In the genomic region with DNA sequence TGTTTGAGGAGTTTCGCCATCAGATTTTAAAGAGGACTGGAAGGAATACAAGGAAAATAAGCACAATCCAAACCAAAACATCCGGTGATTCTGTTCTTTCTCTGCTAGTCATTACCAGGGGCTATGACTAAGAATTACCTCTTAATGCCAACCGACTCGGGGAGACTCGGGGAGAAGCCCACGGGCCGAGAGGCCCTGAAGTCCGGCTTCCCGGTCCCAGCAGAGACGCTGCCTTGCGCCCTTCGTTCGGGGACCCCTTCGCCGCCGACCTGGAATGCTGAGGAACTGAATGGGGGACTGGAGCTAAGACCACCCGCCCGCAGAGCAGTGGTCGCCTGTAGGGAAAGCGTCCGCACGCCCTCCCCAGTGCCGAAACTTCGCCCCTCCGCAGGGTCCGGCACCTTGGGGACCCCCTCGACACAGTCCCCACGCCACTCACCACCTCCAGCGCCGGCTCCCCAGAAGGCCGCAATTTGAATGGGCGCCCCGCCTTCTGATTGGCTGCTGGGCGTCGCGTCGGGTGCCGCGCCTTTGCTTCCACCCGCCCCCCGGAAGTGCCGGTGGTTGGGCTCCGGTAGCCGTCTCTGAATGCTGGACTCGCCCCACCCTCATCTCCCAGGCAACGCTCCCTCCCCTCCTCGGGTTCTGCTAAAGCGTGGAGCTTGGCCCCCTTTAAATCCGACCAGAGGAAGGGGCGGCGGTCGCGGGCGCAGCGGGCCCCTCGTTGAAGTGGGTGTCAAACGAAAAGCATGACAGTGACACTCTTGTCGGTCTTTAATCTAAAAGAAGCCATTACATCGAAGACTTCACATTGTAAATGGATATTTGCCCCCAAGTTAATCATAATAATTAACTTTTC, we compare ENCODE assay signal across 8 cellular contexts. TPM values are rescaled to one million over a fixed set of nuclear protein-coding genes. Genes with fewer than 3 reads are reported as not detected.
DNase-seq lines count a peak whose midpoint lies in the region; ATAC-seq and TF ChIP-seq lines count a peak whose summit lies in the region.

A gene with protein sequence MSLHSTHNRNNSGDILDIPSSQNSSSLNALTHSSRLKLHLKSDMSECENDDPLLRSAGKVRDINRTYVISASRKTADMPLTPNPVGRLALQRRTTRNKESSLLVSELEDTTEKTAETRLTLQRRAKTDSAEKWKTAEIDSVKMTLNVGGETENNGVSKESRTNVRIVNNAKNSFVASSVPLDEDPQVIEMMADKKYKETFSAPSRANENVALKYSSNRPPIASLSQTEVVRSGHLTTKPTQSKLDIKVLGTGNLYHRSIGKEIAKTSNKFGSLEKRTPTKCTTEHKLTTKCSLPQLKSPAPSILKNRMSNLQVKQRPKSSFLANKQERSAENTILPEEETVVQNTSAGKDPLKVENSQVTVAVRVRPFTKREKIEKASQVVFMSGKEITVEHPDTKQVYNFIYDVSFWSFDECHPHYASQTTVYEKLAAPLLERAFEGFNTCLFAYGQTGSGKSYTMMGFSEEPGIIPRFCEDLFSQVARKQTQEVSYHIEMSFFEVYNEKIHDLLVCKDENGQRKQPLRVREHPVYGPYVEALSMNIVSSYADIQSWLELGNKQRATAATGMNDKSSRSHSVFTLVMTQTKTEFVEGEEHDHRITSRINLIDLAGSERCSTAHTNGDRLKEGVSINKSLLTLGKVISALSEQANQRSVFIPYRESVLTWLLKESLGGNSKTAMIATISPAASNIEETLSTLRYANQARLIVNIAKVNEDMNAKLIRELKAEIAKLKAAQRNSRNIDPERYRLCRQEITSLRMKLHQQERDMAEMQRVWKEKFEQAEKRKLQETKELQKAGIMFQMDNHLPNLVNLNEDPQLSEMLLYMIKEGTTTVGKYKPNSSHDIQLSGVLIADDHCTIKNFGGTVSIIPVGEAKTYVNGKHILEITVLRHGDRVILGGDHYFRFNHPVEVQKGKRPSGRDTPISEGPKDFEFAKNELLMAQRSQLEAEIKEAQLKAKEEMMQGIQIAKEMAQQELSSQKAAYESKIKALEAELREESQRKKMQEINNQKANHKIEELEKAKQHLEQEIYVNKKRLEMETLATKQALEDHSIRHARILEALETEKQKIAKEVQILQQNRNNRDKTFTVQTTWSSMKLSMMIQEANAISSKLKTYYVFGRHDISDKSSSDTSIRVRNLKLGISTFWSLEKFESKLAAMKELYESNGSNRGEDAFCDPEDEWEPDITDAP (N-terminal part only) (minus strand): TSS at position 479 of the 859 bp plus-strand sequence. CDS start 2,028 bp downstream, outside the sequence.

- peak; percentile 87 for ATAC-seq in HG02884 (IDR thresholded peaks at IDR 0.05; ENCODE audit: unreplicated experiment)
- ATAC-seq in aorta (ENCODE audit: low FRiP score), result peak; percentile 98

- peak; percentile 88 for DNase-seq in NCI-H146 treated with DMSO at 0.1 percent for 48 hours (lab: John Stamatoyannopoulos, UW; ENCODE audit: unreplicated experiment)
- peak; percentile 85 to 93 (median 88) for DNase-seq in T-helper 1 cell
- DNase-seq in adrenal gland, result peak; percentile 92 to 97 (median 95)
- peak; percentile 92 for DNase-seq in right atrium auricular region (ENCODE audit: low spot score)
- peak; percentile 86 for DNase-seq in putamen (ENCODE audit: low spot score)
- DNase-seq in aorta, result peak; percentile 97 to 98

- H3K27me3 ChIP-seq in adrenal gland (no peaks in the 10 kb centered on the region), right atrium auricular region (no peaks in the 10 kb centered on the region), aorta (ENCODE audit: control insufficient read depth in 1 of 2, insufficient read depth in 2 of 2, low read length in 1 of 2) (no peaks in the 10 kb centered on the region)

- H3K27ac ChIP-seq in adrenal gland (peak within 1 kb of the TSS; percentile 10 to 73 (median 63)), right atrium auricular region (peak within 1 kb of the TSS; percentile 18 to 38), aorta (ENCODE audit: low read depth in 1 of 2, low read length in 2 of 2) (no peak within 1 kb of the TSS)

- TF ChIP-seq CTCF in adrenal gland (IDR thresholded peaks at IDR 0.05) (peak in 1 of 6 experiments; percentile 9), right atrium auricular region (IDR thresholded peaks at IDR 0.05) (no peak)

- peak; percentile 74 for TF ChIP-seq POLR2A in GM15510 (IDR thresholded peaks at IDR 0.05; ENCODE audit: borderline replicate concordance, extremely low read depth, insufficient read length)
- TF ChIP-seq POLR2A in adrenal gland (IDR thresholded peaks at IDR 0.05), result peak in 1 of 2 donors; percentile 40

- H3K4me1 ChIP-seq in adrenal gland (replicated peaks in 1 of 2) (peaks cover 14 to 29% of the 10 kb centered on the region in 2 donors), right atrium auricular region (peaks cover 0 to 10% of the 10 kb centered on the region in 2 donors), aorta (ENCODE audit: control insufficient read depth in 1 of 2, insufficient read depth in 2 of 2, low read length in 2 of 2) (no peaks in the 10 kb centered on the region)

- peak within 1 kb of the TSS in 3 of 4 donors; percentile 7 to 59 (median 48) for H3K4me3 ChIP-seq in adrenal gland
- H3K4me3 ChIP-seq in right atrium auricular region, result peak within 1 kb of the TSS; percentile 59 to 65
- peak within 1 kb of the TSS; percentile 56 to 67 for H3K4me3 ChIP-seq in aorta (ENCODE audit: low read length in 2 of 2)

- H3K9me3 ChIP-seq in adrenal gland (replicated peaks in 1 of 3), result no peaks in the 10 kb centered on the region
- H3K9me3 ChIP-seq in right atrium auricular region, result no peaks in the 10 kb centered on the region
- no peaks in the 10 kb centered on the region for H3K9me3 ChIP-seq in aorta (ENCODE audit: control insufficient read depth, low read length)

- intact Hi-C loops in adrenal gland (cut with DNase I), result loop anchor here (5.0 to 10.0 kb wide), 3 partner anchors 114 to 184 kb away; a partner anchor contains a TSS
- intact Hi-C loops in aorta (cut with DNase I), result loop anchor here (2.0 to 10.0 kb wide), 5 partner anchors 47 to 494 kb away; a partner anchor contains a TSS

- H3K36me3 ChIP-seq in adrenal gland (replicated peaks in 1 of 2) (no peaks in the 10 kb centered on the region), right atrium auricular region (no peaks in the 10 kb centered on the region), aorta (ENCODE audit: control insufficient read depth in 1 of 2, insufficient read depth in 2 of 2, low read length in 1 of 2) (no peaks in the 10 kb centered on the region)

- whole genome bisulfite sequencing in adrenal gland, 4 donors, result 0 to 1% (median 1%) methylated on average over 31 to 59 of the region's 59 CpGs
- 0 to 1% methylated on average over 59 of the region's 59 CpGs for WGBS in aorta, 2 donors

RNA-seq across cellular contexts. Expression of the gene that starts here (rescaled TPM):
- 1 to 10 TPM in 2 of 8 donors, under 1 TPM in 6; 0.11 to 1.2 (median 0.33) TPM for total RNA-seq in adrenal gland
- polyA plus RNA-seq in adrenal gland, result under 1 TPM; 0.07 to 0.33 (median 0.08) TPM
- total RNA-seq in right atrium auricular region, result under 1 TPM in 1 of 2 donors, not detected in 1; 0.41 TPM
- under 1 TPM; 0.23 to 0.60 TPM for total RNA-seq in aorta
- under 1 TPM; 0.13 TPM for polyA plus RNA-seq in aorta

Comparison
In these comparisons a context has a peak if more than half of its experiments do, and no peak if none do; other contexts are left out.
1. Peak in DNase-seq, H3K4me3 ChIP-seq and H3K27ac ChIP-seq in right atrium auricular region; RNA of the gene not detected or under 1 TPM.
2. Peak in DNase-seq, ATAC-seq and H3K4me3 ChIP-seq in aorta; RNA of the gene not detected or under 1 TPM.
3. H3K27ac ChIP-seq: peak in adrenal gland (5 of 5); none in aorta (0 of 2).
4. Peak in every context shown above with its lines, with median percentiles within 50 percentile points of each other: DNase-seq and H3K4me3 ChIP-seq.